Comparison of ENCODE assay signal across 1 cellular context in the genomic region with DNA sequence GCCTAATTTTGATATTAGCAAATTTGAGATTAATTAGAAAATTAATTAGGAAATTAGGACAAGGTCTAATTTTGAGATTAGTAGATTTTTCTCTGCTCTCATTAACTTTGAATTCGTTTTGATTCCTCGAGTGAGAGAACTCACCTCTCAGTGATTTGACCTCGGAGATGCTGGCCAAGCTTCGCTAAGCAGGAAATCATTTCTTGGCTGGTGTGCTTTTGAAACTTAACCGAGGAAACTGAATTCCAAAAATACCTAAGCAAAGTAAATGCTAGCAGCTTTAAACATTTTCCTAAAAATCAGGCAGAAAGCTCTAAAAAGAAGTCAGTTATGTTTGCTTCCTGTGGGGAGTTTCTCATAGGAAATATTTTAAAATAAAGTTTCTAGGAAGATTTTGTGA.
TF ChIP-seq lines count a peak whose summit lies in the region.

No MANE protein-coding gene starts in this region.

TF ChIP-seq in IMR-90, 13 proteins besides CTCF, POLR2A, EP300 and RAD21 (continued from another document):
- TF ChIP-seq CEBPB (IDR thresholded peaks at IDR 0.05; ENCODE audit: low read depth, low read length) (no peak), FOS (IDR thresholded peaks at IDR 0.05; ENCODE audit: low read depth, low read length) (no peak), MXI1 (IDR thresholded peaks at IDR 0.05; ENCODE audit: borderline replicate concordance, low read depth, low read length) (no peak)
- TF ChIP-seq, protein P1, sequence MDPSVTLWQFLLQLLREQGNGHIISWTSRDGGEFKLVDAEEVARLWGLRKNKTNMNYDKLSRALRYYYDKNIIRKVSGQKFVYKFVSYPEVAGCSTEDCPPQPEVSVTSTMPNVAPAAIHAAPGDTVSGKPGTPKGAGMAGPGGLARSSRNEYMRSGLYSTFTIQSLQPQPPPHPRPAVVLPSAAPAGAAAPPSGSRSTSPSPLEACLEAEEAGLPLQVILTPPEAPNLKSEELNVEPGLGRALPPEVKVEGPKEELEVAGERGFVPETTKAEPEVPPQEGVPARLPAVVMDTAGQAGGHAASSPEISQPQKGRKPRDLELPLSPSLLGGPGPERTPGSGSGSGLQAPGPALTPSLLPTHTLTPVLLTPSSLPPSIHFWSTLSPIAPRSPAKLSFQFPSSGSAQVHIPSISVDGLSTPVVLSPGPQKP (IDR thresholded peaks at IDR 0.05; ENCODE audit: borderline replicate concordance, low read depth, low read length), result no peak
